1 cellular context compared by ENCODE assay signal in genomic region chr17:59870482-59870881, GRCh38.
TF ChIP-seq lines count a peak whose summit lies in the region.

No MANE protein-coding gene starts in this region.

TF ChIP-seq in K562, 482 proteins besides CTCF, POLR2A, EP300 and RAD21:
- 0 out of 2 replicates have a peak, but pooled peaks have one; percentile 44 for TF ChIP-seq GATA2 (CRISPR knock-in tag; IDR thresholded peaks at IDR 0.05)
- TF ChIP-seq, protein P1, sequence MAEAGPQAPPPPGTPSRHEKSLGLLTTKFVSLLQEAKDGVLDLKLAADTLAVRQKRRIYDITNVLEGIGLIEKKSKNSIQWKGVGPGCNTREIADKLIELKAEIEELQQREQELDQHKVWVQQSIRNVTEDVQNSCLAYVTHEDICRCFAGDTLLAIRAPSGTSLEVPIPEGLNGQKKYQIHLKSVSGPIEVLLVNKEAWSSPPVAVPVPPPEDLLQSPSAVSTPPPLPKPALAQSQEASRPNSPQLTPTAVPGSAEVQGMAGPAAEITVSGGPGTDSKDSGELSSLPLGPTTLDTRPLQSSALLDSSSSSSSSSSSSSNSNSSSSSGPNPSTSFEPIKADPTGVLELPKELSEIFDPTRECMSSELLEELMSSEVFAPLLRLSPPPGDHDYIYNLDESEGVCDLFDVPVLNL (CRISPR knock-in tag; IDR thresholded peaks at IDR 0.05; ENCODE audit: low read depth): no peak
- TF ChIP-seq GABPB1 (CRISPR knock-in tag; IDR thresholded peaks at IDR 0.05): no peak
- no peak for TF ChIP-seq DIDO1 (tag; IDR thresholded peaks at IDR 0.05; ENCODE audit: low read depth)
- TF ChIP-seq, protein P2, sequence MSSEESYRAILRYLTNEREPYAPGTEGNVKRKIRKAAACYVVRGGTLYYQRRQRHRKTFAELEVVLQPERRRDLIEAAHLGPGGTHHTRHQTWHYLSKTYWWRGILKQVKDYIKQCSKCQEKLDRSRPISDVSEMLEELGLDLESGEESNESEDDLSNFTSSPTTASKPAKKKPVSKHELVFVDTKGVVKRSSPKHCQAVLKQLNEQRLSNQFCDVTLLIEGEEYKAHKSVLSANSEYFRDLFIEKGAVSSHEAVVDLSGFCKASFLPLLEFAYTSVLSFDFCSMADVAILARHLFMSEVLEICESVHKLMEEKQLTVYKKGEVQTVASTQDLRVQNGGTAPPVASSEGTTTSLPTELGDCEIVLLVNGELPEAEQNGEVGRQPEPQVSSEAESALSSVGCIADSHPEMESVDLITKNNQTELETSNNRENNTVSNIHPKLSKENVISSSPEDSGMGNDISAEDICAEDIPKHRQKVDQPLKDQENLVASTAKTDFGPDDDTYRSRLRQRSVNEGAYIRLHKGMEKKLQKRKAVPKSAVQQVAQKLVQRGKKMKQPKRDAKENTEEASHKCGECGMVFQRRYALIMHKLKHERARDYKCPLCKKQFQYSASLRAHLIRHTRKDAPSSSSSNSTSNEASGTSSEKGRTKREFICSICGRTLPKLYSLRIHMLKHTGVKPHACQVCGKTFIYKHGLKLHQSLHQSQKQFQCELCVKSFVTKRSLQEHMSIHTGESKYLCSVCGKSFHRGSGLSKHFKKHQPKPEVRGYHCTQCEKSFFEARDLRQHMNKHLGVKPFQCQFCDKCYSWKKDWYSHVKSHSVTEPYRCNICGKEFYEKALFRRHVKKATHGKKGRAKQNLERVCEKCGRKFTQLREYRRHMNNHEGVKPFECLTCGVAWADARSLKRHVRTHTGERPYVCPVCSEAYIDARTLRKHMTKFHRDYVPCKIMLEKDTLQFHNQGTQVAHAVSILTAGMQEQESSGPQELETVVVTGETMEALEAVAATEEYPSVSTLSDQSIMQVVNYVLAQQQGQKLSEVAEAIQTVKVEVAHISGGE (CRISPR knock-in tag; IDR thresholded peaks at IDR 0.05): peak in 1 of 3 experiments; percentile 96; a peak in 2 of 6 replicates
- no peak for TF ChIP-seq ZNF311 (CRISPR knock-in tag; IDR thresholded peaks at IDR 0.05)
- TF ChIP-seq, protein P3, sequence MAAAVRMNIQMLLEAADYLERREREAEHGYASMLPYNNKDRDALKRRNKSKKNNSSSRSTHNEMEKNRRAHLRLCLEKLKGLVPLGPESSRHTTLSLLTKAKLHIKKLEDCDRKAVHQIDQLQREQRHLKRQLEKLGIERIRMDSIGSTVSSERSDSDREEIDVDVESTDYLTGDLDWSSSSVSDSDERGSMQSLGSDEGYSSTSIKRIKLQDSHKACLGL (CRISPR knock-in tag; IDR thresholded peaks at IDR 0.05; ENCODE audit: borderline replicate concordance, poor library complexity, severe bottlenecking): no peak
